8 cellular contexts compared by ENCODE assay signal in the genomic region with DNA sequence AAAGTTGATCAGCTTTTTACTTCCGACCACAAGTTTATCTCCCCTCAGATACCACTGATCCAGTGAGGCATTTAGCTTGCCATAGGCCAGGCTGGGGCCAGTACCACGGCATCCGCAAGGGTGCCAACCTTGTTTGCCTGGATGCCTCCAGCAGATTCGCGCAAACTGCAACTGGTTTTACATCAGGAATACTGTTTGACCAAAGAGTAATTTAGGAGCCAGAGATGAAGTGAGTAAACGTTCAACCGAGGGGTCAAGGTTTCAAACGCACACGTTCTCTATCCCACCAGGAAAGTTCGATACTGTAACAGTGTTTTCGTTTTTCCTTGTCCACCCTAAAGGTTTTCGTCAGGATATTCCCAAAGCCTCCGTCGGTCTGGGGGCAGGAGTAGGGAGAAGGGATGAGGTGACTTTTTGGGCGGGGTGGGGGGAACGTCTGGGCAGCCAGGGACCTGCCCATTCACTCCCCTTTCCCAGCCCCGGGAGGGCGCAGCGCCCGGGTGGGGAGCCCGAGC. TPM values are rescaled to one million over a fixed set of nuclear protein-coding genes. Genes with fewer than 3 reads are reported as not detected.
DNase-seq lines count a peak whose midpoint lies in the region; ATAC-seq, FAIRE-seq and TF ChIP-seq lines count a peak whose summit lies in the region.

A gene with protein sequence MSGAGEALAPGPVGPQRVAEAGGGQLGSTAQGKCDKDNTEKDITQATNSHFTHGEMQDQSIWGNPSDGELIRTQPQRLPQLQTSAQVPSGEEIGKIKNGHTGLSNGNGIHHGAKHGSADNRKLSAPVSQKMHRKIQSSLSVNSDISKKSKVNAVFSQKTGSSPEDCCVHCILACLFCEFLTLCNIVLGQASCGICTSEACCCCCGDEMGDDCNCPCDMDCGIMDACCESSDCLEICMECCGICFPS (plus strand): TSS at position 459 of the 515 bp plus-strand sequence. CDS start 940 bp downstream, outside the sequence.

- 9% methylated on average over 19 of the region's 21 CpGs for WGBS in right lobe of liver (ENCODE audit: insufficient coverage, low coverage, low lambda C conversion rate, missing lambda C conversion rate)
- WGBS in stomach, 5 donors: 14 to 27% (median 22%) methylated on average over 19 to 21 of the region's 21 CpGs

- no peak for FAIRE-seq in H54 (lab: Jason Lieb, UNC)

- H3F3A ChIP-seq in SU-DHL-6 (ENCODE audit: insufficient read depth): peaks cover 7% of the 10 kb centered on the region

- TF ChIP-seq CTCF in GM12864 (IDR thresholded peaks at IDR 0.05; ENCODE audit: low read depth, low read length, missing control alignments): peak; percentile 3
- no peak for TF ChIP-seq CTCF in SU-DHL-6 (IDR thresholded peaks at IDR 0.05; ENCODE audit: insufficient read depth, low read length, poor library complexity, severe bottlenecking)
- no peak for TF ChIP-seq CTCF in coronary artery (IDR thresholded peaks at IDR 0.05)
- TF ChIP-seq CTCF in right lobe of liver (IDR thresholded peaks at IDR 0.05): peak in 3 of 4 donors; percentile 8 to 30 (median 16)
- TF ChIP-seq CTCF in stomach (IDR thresholded peaks at IDR 0.05): no peak

- H3K4me3 ChIP-seq in GM12864 (ENCODE audit: low read depth, low read length) (peak within 1 kb of the TSS; percentile 78), SU-DHL-6 (ENCODE audit: insufficient read depth, low read length, poor library complexity, severe bottlenecking) (peak within 1 kb of the TSS; percentile 95), coronary artery (peak within 1 kb of the TSS; percentile 83), right lobe of liver (peak within 1 kb of the TSS; percentile 63 to 69 (median 69)), stomach (peak within 1 kb of the TSS; percentile 65 to 76 (median 70))

- ATAC-seq in right lobe of liver (peak; percentile 62 to 93 (median 68)), GM21390 (IDR thresholded peaks at IDR 0.05; ENCODE audit: unreplicated experiment) (no peak), GM19397 (IDR thresholded peaks at IDR 0.05; ENCODE audit: unreplicated experiment) (no peak)

- no peak for DNase-seq in GM12864 (ENCODE audit: low read depth)
- peak; percentile 79 for DNase-seq in coronary artery (ENCODE audit: low spot score)
- DNase-seq in right lobe of liver: peak; percentile 65 to 87 (median 69)
- no peak for DNase-seq in stomach
- no peak for DNase-seq in H54 (ENCODE audit: insufficient read length, low spot score)

- H3K36me3 ChIP-seq in SU-DHL-6 (ENCODE audit: low read length) (no peaks in the 10 kb centered on the region), right lobe of liver (no peaks in the 10 kb centered on the region), stomach (no peaks in the 10 kb centered on the region)

- intact Hi-C loops in right lobe of liver (cut with DNase I): no loop called here
- intact Hi-C loops in stomach (cut with DNase I; ENCODE audit: low total_unique reads): no loop called here

- peaks cover 0 to 8% (median 0%) of the 10 kb centered on the region in 4 donors for H3K4me1 ChIP-seq in right lobe of liver
- peaks cover 0 to 35% (median 18%) of the 10 kb centered on the region in 4 donors for H3K4me1 ChIP-seq in stomach

- TF ChIP-seq EP300 in stomach (IDR thresholded peaks at IDR 0.05): no peak

- H4K20me1 ChIP-seq in SU-DHL-6 (ENCODE audit: low read depth, low read length): no peaks in the 10 kb centered on the region

- H3K79me2 ChIP-seq in SU-DHL-6 (ENCODE audit: insufficient read depth, low read length): no peaks in the 10 kb centered on the region

- H3K27me3 ChIP-seq in SU-DHL-6 (ENCODE audit: low read length) (no peaks in the 10 kb centered on the region), right lobe of liver (no peaks in the 10 kb centered on the region), stomach (no peaks in the 10 kb centered on the region)

- H3K4me2 ChIP-seq in SU-DHL-6 (ENCODE audit: low read depth, low read length, poor library complexity, severe bottlenecking): peak within 1 kb of the TSS; percentile 67

- peak within 1 kb of the TSS; percentile 34; the same call in 1 of the 2 replicates for H3K27ac ChIP-seq in SU-DHL-6 (ENCODE audit: low read depth, low read length)
- H3K27ac ChIP-seq in coronary artery: peak within 1 kb of the TSS; percentile 94
- H3K27ac ChIP-seq in right lobe of liver: peak within 1 kb of the TSS; percentile 86 to 90 (median 89)
- peak within 1 kb of the TSS; percentile 83 to 92 (median 87) for H3K27ac ChIP-seq in stomach

- peak within 1 kb of the TSS; percentile 81 for H3K9ac ChIP-seq in SU-DHL-6 (ENCODE audit: low read length)

- H3K9me3 ChIP-seq in SU-DHL-6 (ENCODE audit: insufficient read depth, low read length) (no peaks in the 10 kb centered on the region), right lobe of liver (no peaks in the 10 kb centered on the region), stomach (no peaks in the 10 kb centered on the region)

- H3K9me2 ChIP-seq in SU-DHL-6 (replicated peaks; ENCODE audit: insufficient read depth, low read length): no peaks in the 10 kb centered on the region

- TF ChIP-seq POLR2A in right lobe of liver (IDR thresholded peaks at IDR 0.05) (no peak), stomach (IDR thresholded peaks at IDR 0.05) (no peak), H54 (IDR thresholded peaks at IDR 0.05; ENCODE audit: low read depth, low read length) (no peak)

- peak within 1 kb of the TSS; percentile 100 for H2AFZ ChIP-seq in SU-DHL-6 (ENCODE audit: low read depth, low read length, severe bottlenecking)

RNA-seq across cellular contexts. Expression of the gene that starts here (rescaled TPM):
- total RNA-seq in right lobe of liver (10 to 100 TPM in 4 of 6 experiments, 1 to 10 TPM in 2; 7.5 to 20.7 (median 13.4) TPM), stomach (10 to 100 TPM in 2 of 5 donors, 1 to 10 TPM in 3; 7.0 to 39.8 (median 8.9) TPM)
- 1 to 10 TPM; 6.9 to 9.3 (median 8.3) TPM for polyA plus RNA-seq in stomach

Comparison
In these comparisons a context has a peak if more than half of its experiments do, and no peak if none do; other contexts are left out.
1. DNase-seq: peak in coronary artery (single experiment) and right lobe of liver (3 of 3); none in GM12864 (single experiment), stomach (single experiment) and H54 (single experiment).
2. CTCF ChIP-seq: peak in GM12864 (single experiment) and right lobe of liver (3 of 4); none in SU-DHL-6 (single experiment), coronary artery (single experiment) and stomach (0 of 7).
3. H3K27ac ChIP-seq: peak in every context shown above with its lines; median percentile 94 in coronary artery; 89 in right lobe of liver; 87 in stomach; 34 in SU-DHL-6.
4. ATAC-seq: peak in right lobe of liver (4 of 4); none in GM21390 (single experiment) and GM19397 (single experiment).
5. Peak in every context shown above with its lines, with median percentiles within 50 percentile points of each other: H3K4me3 ChIP-seq.